In the genomic region with DNA sequence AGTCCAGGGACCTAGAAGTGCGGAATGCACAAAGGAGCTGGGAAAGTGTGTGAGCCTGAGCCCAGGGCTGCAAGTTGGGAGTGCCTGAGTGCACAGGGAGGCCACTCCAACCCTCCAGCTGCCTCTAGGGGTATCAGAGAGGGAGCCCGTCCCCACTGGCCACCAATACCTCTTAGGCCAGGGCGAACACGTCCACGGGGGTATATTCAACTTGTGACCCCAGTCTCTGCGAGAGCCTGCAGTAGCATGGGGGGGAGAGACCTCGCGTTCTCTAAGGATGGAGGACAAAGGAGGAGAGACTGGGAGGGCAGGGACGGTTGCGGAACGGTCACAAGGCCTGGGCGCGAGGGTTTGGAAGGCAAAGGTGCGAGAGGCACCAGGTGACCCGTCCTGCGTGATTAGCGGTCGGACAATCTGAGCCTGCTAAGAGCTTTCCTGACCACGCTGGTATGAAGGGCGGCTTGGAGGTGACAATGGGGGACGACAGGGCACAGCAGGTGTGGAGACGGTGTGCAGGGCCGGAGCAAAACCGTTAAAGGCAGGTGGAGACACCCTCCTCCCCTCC, we compare ENCODE assay signal across 6 cellular contexts. TPM values are rescaled to one million over a fixed set of nuclear protein-coding genes. Genes with fewer than 3 reads are reported as not detected.
A peak's percentile ranks its signal among the peaks of the same experiment; 100 is the strongest.
DNase-seq lines count a peak whose midpoint lies in the region; ATAC-seq and TF ChIP-seq lines count a peak whose summit lies in the region.

No MANE protein-coding gene starts in this region.

- H3K4me3 ChIP-seq in right cardiac atrium (ENCODE audit: low read length) (peak overlapping the region; percentile 47), upper lobe of left lung (peak overlapping the region; percentile 49 to 78 (median 64))

- TF ChIP-seq CTCF in CD14-positive monocyte (IDR thresholded peaks at IDR 0.05) (no peak), RWPE1 (conservative IDR thresholded peaks at IDR 0.05; ENCODE audit: low read depth) (no peak), upper lobe of left lung (IDR thresholded peaks at IDR 0.05) (no peak)

- peaks cover 30 to 45% of the 10 kb centered on the region in 2 donors for H3K36me3 Mint-ChIP-seq in CD14-positive monocyte

- no peaks in the 10 kb centered on the region for H3K9me3 ChIP-seq in right cardiac atrium (ENCODE audit: control insufficient read depth, low read length)
- H3K9me3 ChIP-seq in upper lobe of left lung: no peaks in the 10 kb centered on the region

- H3K4me1 ChIP-seq in right cardiac atrium (ENCODE audit: control insufficient read depth, insufficient read depth, low read length) (peaks cover 2% of the 10 kb centered on the region), upper lobe of left lung (peaks cover 36 to 53% (median 46%) of the 10 kb centered on the region in 4 donors)

- peaks cover 0 to 37% (median 9%) of the 10 kb centered on the region in 4 donors for H3K36me3 ChIP-seq in upper lobe of left lung

- TF ChIP-seq EP300 in upper lobe of left lung (IDR thresholded peaks at IDR 0.05): no peak

- WGBS in right cardiac atrium: 17% methylated on average over 24 of the region's 24 CpGs
- 31 to 39% methylated on average over 20 to 24 of the region's 24 CpGs for WGBS in upper lobe of left lung, 2 donors

- peak; percentile 43 for DNase-seq in CD14-positive monocyte (ENCODE audit: low spot score)
- DNase-seq in RWPE1 (ENCODE audit: low spot score): no peak
- DNase-seq in right cardiac atrium: peak in 1 of 3 donors; percentile 49
- DNase-seq in upper lobe of left lung: peak in 1 of 2 donors; percentile 20
- DNase-seq in NCI-H2081 (lab: John Stamatoyannopoulos, UW): no peak

- POLR2A ChIA-PET in RWPE1 (lab: Yijun Ruan, JAX; ENCODE audit: low non-redundant PET): no interaction called here

- peak overlapping the region in 4 of 7 donors; percentile 69 to 88 (median 76) for H3K27ac Mint-ChIP-seq in CD14-positive monocyte

- intact Hi-C loops in CD14-positive monocyte (cut with micrococcal nuclease): no loop called here
- intact Hi-C loops in right cardiac atrium (cut with DNase I): no loop called here

- CTCF ChIA-PET in RWPE1 (lab: Yijun Ruan, JAX): no interaction called here

- H3K27ac ChIP-seq in RWPE1 (peak overlapping the region; percentile 75), right cardiac atrium (ENCODE audit: low read length) (no peak overlapping the region), upper lobe of left lung (peak overlapping the region; percentile 57 to 70 (median 67))

- H3K27me3 ChIP-seq in right cardiac atrium (ENCODE audit: control insufficient read depth, insufficient read depth): no peaks in the 10 kb centered on the region
- no peaks in the 10 kb centered on the region for H3K27me3 ChIP-seq in upper lobe of left lung

- H3K27me3 Mint-ChIP-seq in CD14-positive monocyte (ENCODE audit: low read depth in 3 of 3): peaks cover 24 to 52% (median 28%) of the 10 kb centered on the region in 3 donors

- H3K9me3 Mint-ChIP-seq in CD14-positive monocyte: peaks cover 0 to 3% (median 0%) of the 10 kb centered on the region in 7 donors

- TF ChIP-seq POLR2A in upper lobe of left lung (IDR thresholded peaks at IDR 0.05): no peak

- ATAC-seq in right cardiac atrium (peak in 1 of 2 donors; percentile 2), upper lobe of left lung (ENCODE audit: low FRiP score in 2 of 2) (no peak), HG02884 (IDR thresholded peaks at IDR 0.05; ENCODE audit: unreplicated experiment) (no peak)

- H3K4me1 Mint-ChIP-seq in CD14-positive monocyte: peaks cover 23% of the 10 kb centered on the region

- peak overlapping the region; percentile 68 to 84 for H3K4me3 Mint-ChIP-seq in CD14-positive monocyte

RNA-seq across cellular contexts. Expression of gene CD320, which starts 0.7 kb away (rescaled TPM):
- polyA plus RNA-seq in CD14-positive monocyte (1 to 10 TPM in 1 of 2 donors, under 1 TPM in 1; 0.72 to 1.0 TPM), right cardiac atrium (44.0 TPM)
- total RNA-seq in right cardiac atrium (10 to 100 TPM; 28.9 to 37.4 (median 32.6) TPM), upper lobe of left lung (10 to 100 TPM; 10.5 to 54.0 (median 27.3) TPM)

RNA-seq across cellular contexts. Expression of gene NDUFA7, which starts 13.7 kb away (rescaled TPM):
- polyA plus RNA-seq in CD14-positive monocyte (100 to 1,000 TPM; 133 to 153 TPM), right cardiac atrium (268 TPM)
- total RNA-seq in right cardiac atrium (10 to 100 TPM; 64.4 to 90.4 (median 74.0) TPM), upper lobe of left lung (10 to 100 TPM; 13.6 to 50.9 (median 31.1) TPM)

RNA-seq across cellular contexts. Expression of gene RPS28, which starts 13.8 kb away (rescaled TPM):
- polyA plus RNA-seq in CD14-positive monocyte (1,000 to 10,000 TPM in 1 of 2 donors, 100 to 1,000 TPM in 1; 984 to 1,104 TPM), right cardiac atrium (621 TPM)
- total RNA-seq in right cardiac atrium (1,000 to 10,000 TPM in 2 of 4 donors, 100 to 1,000 TPM in 2; 887 to 1,230 (median 1,019) TPM), upper lobe of left lung (1,000 to 10,000 TPM in 2 of 6 donors, 100 to 1,000 TPM in 4; 282 to 1,919 (median 843) TPM)

RNA-seq across cellular contexts. Expression of gene KANK3, which starts 35.6 kb away (rescaled TPM):
- polyA plus RNA-seq in CD14-positive monocyte (not detected), right cardiac atrium (12.5 TPM)
- total RNA-seq in right cardiac atrium (10 to 100 TPM; 10.1 to 14.0 (median 13.2) TPM), upper lobe of left lung (100 to 1,000 TPM in 1 of 6 donors, 10 to 100 TPM in 5; 27.7 to 109 (median 56.9) TPM)

RNA-seq across cellular contexts. Expression of gene ANGPTL4, which starts 56.5 kb away (rescaled TPM):
- polyA plus RNA-seq in CD14-positive monocyte: not detected
- total RNA-seq in right cardiac atrium: 10 to 100 TPM in 1 of 4 donors, 1 to 10 TPM in 3; 5.9 to 89.3 (median 7.8) TPM
- polyA plus RNA-seq in right cardiac atrium: 24.1 TPM
- total RNA-seq in upper lobe of left lung: 10 to 100 TPM in 4 of 6 donors, 1 to 10 TPM in 1, not detected in 1; 1.8 to 27.7 (median 13.4) TPM
